Comparison of ENCODE assay signal across 21 cellular contexts in genomic region chr16:46844771-46845170, GRCh38. TPM values are rescaled to one million over a fixed set of nuclear protein-coding genes. Genes with fewer than 3 reads are reported as not detected.
DNase-seq lines count a peak whose midpoint lies in the region; ATAC-seq and TF ChIP-seq lines count a peak whose summit lies in the region.
"Had no signal": no experiment of that assay in that cellular context is flagged by ENCODE, and none has a peak within 500 bp of the region (broad histone marks: within the 10 kb centered on the region; RNA-seq: fewer than 3 reads in every experiment).

No MANE protein-coding gene starts in this region.

- H3K27ac ChIP-seq in GM23248 (no peak overlapping the region), SJSA1 (peak overlapping the region; percentile 65), fibroblast of lung (ENCODE audit: insufficient read depth, low read length) (no peak overlapping the region)
- H3K27ac ChIP-seq: KMS-11, Peyer's patch, SK-N-MC had no signal

- no peak overlapping the region for H3K4me2 ChIP-seq in GM23248 (ENCODE audit: unreplicated experiment)
- no peak overlapping the region for H3K4me2 ChIP-seq in fibroblast of lung (ENCODE audit: extremely low read depth, insufficient read depth, low read length)
- H3K4me2 ChIP-seq: KMS-11 had no signal

- H3K9ac ChIP-seq in GM23248 (no peak overlapping the region), fibroblast of lung (ENCODE audit: insufficient read depth, low read length) (no peak overlapping the region)
- H3K9ac ChIP-seq: KMS-11 had no signal

- H3K27me3 Mint-ChIP-seq in naive B cell = peaks cover 0 to 11% (median 4%) of the 10 kb centered on the region in 3 donors

- peaks cover 0 to 7% (median 0%) of the 10 kb centered on the region in 7 donors for H3K9me3 Mint-ChIP-seq in naive B cell

- no peak overlapping the region for H3K4me3 ChIP-seq in GM23248
- H3K4me3 ChIP-seq in SJSA1 = no peak overlapping the region
- no peak overlapping the region for H3K4me3 ChIP-seq in fibroblast of lung (replicated peaks in 1 of 4; ENCODE audit: control extremely low read depth in 1 of 4, insufficient read depth in 1 of 4, low read depth in 3 of 4, low read length in 4 of 4)
- H3K4me3 ChIP-seq: GM12878, HAP-1, Peyer's patch, SK-N-MC had no signal

- H3K36me3 ChIP-seq in GM23248 (ENCODE audit: low read depth) = no peaks in the 10 kb centered on the region
- H3K36me3 ChIP-seq in SJSA1 = no peaks in the 10 kb centered on the region
- H3K36me3 ChIP-seq in fibroblast of lung (ENCODE audit: control insufficient read depth, insufficient read depth, low read length) = no peaks in the 10 kb centered on the region
- H3K36me3 ChIP-seq: HAP-1, Peyer's patch had no signal

- DNase-seq in GM23248 (no peak), SJSA1 (ENCODE audit: low read depth in 1 of 2, low spot score in 2 of 2) (peak; percentile 83 to 84), fibroblast of lung (ENCODE audit: low read depth in 2 of 2) (peak; percentile 54 to 67), naive B cell (no peak), SW480 (ENCODE audit: low spot score) (no peak), SK-N-DZ (ENCODE audit: low spot score) (no peak)
- DNase-seq in stimulated activated CD4-positive, alpha-beta T cell treated with anti-CD3 and anti-CD28 coated beads, Interleukin-4, amount 100 ng/mL, for 1 hour = no peak
- DNase-seq: DMS 273 treated with DMSO at 0.1 percent for 48 hours; NCI-H1048; NCI-H1436 treated with DMSO at 0.1 percent for 48 hours; NCI-H2029; NCI-H446 treated with DMSO at 0.1 percent for 48 hours; NCI-H69; NK-92 treated with Interleukin-12 subunit alpha and Interleukin-12 subunit beta, amount 100 ng/mL, for 24 hours; Peyer's patch; T-helper 1 cell had no signal

- H3K4me1 Mint-ChIP-seq in naive B cell = peaks cover 0 to 4% (median 0%) of the 10 kb centered on the region in 3 donors

- in situ Hi-C loops in GM23248 (cut with MboI) = no loop called here

- peaks cover 0 to 4% of the 10 kb centered on the region in 2 donors for H3K36me3 Mint-ChIP-seq in naive B cell

- peak overlapping the region in 5 of 8 donors; percentile 12 to 72 (median 44) for H3K4me3 Mint-ChIP-seq in naive B cell

- H4K20me1 ChIP-seq in GM23248 (ENCODE audit: insufficient read depth) = no peaks in the 10 kb centered on the region
- no peaks in the 10 kb centered on the region for H4K20me1 ChIP-seq in fibroblast of lung (ENCODE audit: control insufficient read depth, extremely low read depth, insufficient read depth, low read length)

- no peak for TF ChIP-seq CTCF in fibroblast of lung (conservative IDR thresholded peaks at IDR 0.05 in 1 of 2, IDR thresholded peaks at IDR 0.05 in 1 of 2; ENCODE audit: low read depth in 1 of 2, low read length in 2 of 2)

- H2AFZ ChIP-seq in GM23248 = 0 out of 2 replicates have a peak overlapping the region, but pooled peaks have one; percentile 56
- no peak overlapping the region for H2AFZ ChIP-seq in fibroblast of lung (ENCODE audit: low read length)

- H3K4me1 ChIP-seq in GM23248 (ENCODE audit: insufficient read depth) = no peaks in the 10 kb centered on the region
- peaks cover 22% of the 10 kb centered on the region for H3K4me1 ChIP-seq in SJSA1 (replicated peaks)
- no peaks in the 10 kb centered on the region for H3K4me1 ChIP-seq in fibroblast of lung (ENCODE audit: control insufficient read depth, extremely low read depth, insufficient read depth, low read length)
- H3K4me1 ChIP-seq: HAP-1, Peyer's patch had no signal

- 80 to 81% methylated on average over 10 of the region's 10 CpGs for WGBS in GM23248 (ENCODE audit: low coverage in 1 of 2, low lambda C conversion rate in 2 of 2, missing lambda C conversion rate in 2 of 2), 2 experiments

- no peaks in the 10 kb centered on the region for H3K9me3 ChIP-seq in GM23248 (ENCODE audit: low read depth)
- H3K9me3 ChIP-seq in SJSA1 (replicated peaks) = 0 out of 2 replicates have a peak, but pooled peaks cover 3% of the 10 kb centered on the region
- H3K9me3 ChIP-seq in fibroblast of lung (ENCODE audit: control insufficient read depth, insufficient read depth, low read depth, low read length) = no peaks in the 10 kb centered on the region
- H3K9me3 ChIP-seq: HAP-1, Peyer's patch had no signal

- H3K79me2 ChIP-seq in GM23248 (ENCODE audit: insufficient read depth) = no peaks in the 10 kb centered on the region
- no peaks in the 10 kb centered on the region for H3K79me2 ChIP-seq in fibroblast of lung (ENCODE audit: control insufficient read depth, insufficient read depth, low read length)

- H3K9me2 ChIP-seq in GM23248 (ENCODE audit: insufficient read depth) = no peaks in the 10 kb centered on the region

- H3K27ac Mint-ChIP-seq in naive B cell = no peak overlapping the region

- H3F3A ChIP-seq in GM23248 (ENCODE audit: insufficient read depth) = no peaks in the 10 kb centered on the region

- no peak for ATAC-seq in naive B cell (ENCODE audit: low read depth in 2 of 2)
- ATAC-seq in GM19463 (IDR thresholded peaks at IDR 0.05; ENCODE audit: unreplicated experiment) = no peak
- ATAC-seq: GM12878 had no signal

- H3K27me3 ChIP-seq in GM23248 (replicated peaks; ENCODE audit: insufficient read depth) (no peaks in the 10 kb centered on the region), SJSA1 (replicated peaks) (no peaks in the 10 kb centered on the region), fibroblast of lung (ENCODE audit: control insufficient read depth, insufficient read depth, low read length) (no peaks in the 10 kb centered on the region)
- H3K27me3 ChIP-seq: Peyer's patch had no signal

RNA-seq across cellular contexts. Expression of gene C16orf87, which starts 13.8 kb away (rescaled TPM):
- 4.6 and 7.9 TPM in 2 replicates for total RNA-seq in GM23248 (2014; rRNA removed; shearing (Covaris generic))
- polyA plus RNA-seq in GM23248 (2016; fragmentation: Nextera tagmentation; extraction: Ambion mirVana) (17.4 and 17.6 TPM in 2 replicates), fibroblast of lung (11.4 and 11.6 TPM in 2 replicates), naive B cell (ENCODE audit: low read depth in 6 of 6) (10 to 100 TPM in 5 of 6 donors, 1 to 10 TPM in 1; 9.2 to 13.9 (median 11.9) TPM)
- total RNA-seq in SJSA1 (2014; rRNA removed; shearing (Covaris generic)) = 33.9 and 37.2 TPM in 2 replicates
- total RNA-seq in fibroblast of lung = 9.5 and 12.1 TPM in 2 replicates
- 8.6 and 10.2 TPM in 2 replicates for polyA plus RNA-seq in fibroblast of lung (2012)
- 1.7 and 2.2 TPM in 2 replicates for polyA minus RNA-seq in fibroblast of lung (ENCODE audit: low replicate concordance)
- 18.5 and 20.8 TPM in 2 replicates for polyA plus RNA-seq in SK-N-DZ (2014; cell fraction: cytosol; rRNA removed)
- 11.9 and 14.3 TPM in 2 replicates for polyA plus RNA-seq in SK-N-DZ (2014; cell fraction: nucleus; rRNA removed)

RNA-seq across cellular contexts. Expression of gene GPT2, which starts 39.4 kb away (rescaled TPM):
- total RNA-seq in GM23248 (2014; rRNA removed; shearing (Covaris generic)) = 33.7 and 65.3 TPM in 2 replicates
- polyA plus RNA-seq in GM23248 (2016; fragmentation: Nextera tagmentation; extraction: Ambion mirVana) (26.9 and 32.0 TPM in 2 replicates), fibroblast of lung (5.8 and 6.5 TPM in 2 replicates), naive B cell (ENCODE audit: low read depth in 6 of 6) (1 to 10 TPM; 1.4 to 3.5 (median 1.8) TPM)
- 14.8 and 15.7 TPM in 2 replicates for total RNA-seq in SJSA1 (2014; rRNA removed; shearing (Covaris generic))
- 10.3 and 16.3 TPM in 2 replicates for total RNA-seq in fibroblast of lung
- 7.0 and 9.9 TPM in 2 replicates for polyA plus RNA-seq in fibroblast of lung (2012)
- polyA minus RNA-seq in fibroblast of lung (ENCODE audit: low replicate concordance) = 34.6 and 65.4 TPM in 2 replicates
- 48.0 and 48.4 TPM in 2 replicates for polyA plus RNA-seq in SK-N-DZ (2014; cell fraction: cytosol; rRNA removed)
- 39.8 and 41.3 TPM in 2 replicates for polyA plus RNA-seq in SK-N-DZ (2014; cell fraction: nucleus; rRNA removed)

Comparison
In these comparisons a context has a peak if more than half of its experiments do, and no peak if none do; other contexts are left out.
1. DNase-seq: peak in SJSA1 (2 of 2) and fibroblast of lung (2 of 2); none in GM23248 (single experiment), naive B cell (single experiment), SW480 (single experiment), stimulated activated CD4-positive, alpha-beta T cell treated with anti-CD3 and anti-CD28 coated beads, Interleukin-4, amount 100 ng/mL, for 1 hour (single experiment) and SK-N-DZ (single experiment).